ENCODE assay signal across 23 cellular contexts in genomic region chr5:178192787-178193186, GRCh38. TPM values are rescaled to one million over a fixed set of nuclear protein-coding genes. Genes with fewer than 3 reads are reported as not detected.
A peak's percentile ranks its signal among the peaks of the same experiment; 100 is the strongest.
DNase-seq lines count a peak whose midpoint lies in the region; ATAC-seq, FAIRE-seq and TF ChIP-seq lines count a peak whose summit lies in the region.
"Had no signal": no experiment of that assay in that cellular context is flagged by ENCODE, and none has a peak within 500 bp of the region (broad histone marks: within the 10 kb centered on the region; RNA-seq: fewer than 3 reads in every experiment).

No MANE protein-coding gene starts in this region.

- peaks cover 2 to 9% of the 10 kb centered on the region in 2 donors for H3K27me3 Mint-ChIP-seq in CD8-positive, alpha-beta memory T cell

- H3K9me3 Mint-ChIP-seq in CD8-positive, alpha-beta memory T cell: peaks cover 0 to 3% (median 0%) of the 10 kb centered on the region in 5 donors
- H3K9me3 Mint-ChIP-seq: CD4-positive, alpha-beta memory T cell had no signal

- peaks cover 18% of the 10 kb centered on the region for H3K4me1 ChIP-seq in CD8-positive, alpha-beta memory T cell (ENCODE audit: insufficient read depth, low read length)
- peaks cover 0 to 8% of the 10 kb centered on the region in 2 experiments; a peak in 2 of 5 replicates for H3K4me1 ChIP-seq in K562 (replicated peaks in 1 of 2; ENCODE audit: control insufficient read depth in 2 of 2, insufficient read depth in 2 of 2, low read length in 2 of 2)
- H3K4me1 ChIP-seq in HepG2 (ENCODE audit: insufficient read depth, low read length): peaks cover 12% of the 10 kb centered on the region

- H3K27ac ChIP-seq in CD8-positive, alpha-beta memory T cell (ENCODE audit: low read depth, low read length): no peak overlapping the region
- H3K27ac ChIP-seq in KOPT-K1 (ENCODE audit: low read depth, low read length, poor library complexity, severe bottlenecking) (peak overlapping the region; percentile 63), K562 (ENCODE audit: extremely low read depth, low read depth, low read length) (no peak overlapping the region), HepG2 (ENCODE audit: extremely low read length, insufficient read depth, low read length) (no peak overlapping the region)
- H3K27ac ChIP-seq: BLaER1 had no signal

- intact Hi-C loops in K562 (cut with micrococcal nuclease): no loop called here
- intact Hi-C loops in HepG2 (cut with micrococcal nuclease; ENCODE audit: unreplicated experiment): no loop called here

- DNase-seq in CD8-positive, alpha-beta memory T cell: no peak
- DNase-seq in K562 (ENCODE audit: extremely low read depth in 1 of 4, low spot score in 3 of 4) (peak in 1 of 4 experiments; percentile 3), HepG2 (ENCODE audit: low spot score) (no peak), erythroblast (lab: John Stamatoyannopoulos, UW) (no peak), NCI-H1930 (lab: John Stamatoyannopoulos, UW) (no peak)
- DNase-seq: 8988T; Calu3; CD4-positive, alpha-beta memory T cell; DMS53; EL; HCEC 1CT had no signal

- no peak for TF ChIP-seq CTCF in K562 (IDR thresholded peaks at IDR 0.05 in 2 of 3, conservative IDR thresholded peaks at IDR 0.05 in 1 of 3; ENCODE audit: insufficient read depth in 2 of 3, low read depth in 1 of 3, low read length in 3 of 3)
- no peak for TF ChIP-seq CTCF in HepG2 (CRISPR knock-in tag; IDR thresholded peaks at IDR 0.05)

- FAIRE-seq in K562 (lab: Jason Lieb, UNC) (no peak), HepG2 (lab: Jason Lieb, UNC) (no peak)
- FAIRE-seq: GM12878, GM19239, H54 had no signal

- WGBS in K562 (ENCODE audit: insufficient coverage, low coverage, missing lambda C conversion rate): 31% methylated on average over 7 of the region's 7 CpGs
- 25% methylated on average over 7 of the region's 7 CpGs for whole genome bisulfite sequencing in HepG2 (ENCODE audit: low lambda C conversion rate)

- TF ChIP-seq EP300 in K562 (IDR thresholded peaks at IDR 0.05; ENCODE audit: low read length): no peak
- no peak for TF ChIP-seq EP300 in HepG2 (IDR thresholded peaks at IDR 0.05; ENCODE audit: low read depth in 2 of 2, low read length in 2 of 2)
- no peak for TF ChIP-seq EP300 in HepG2 (CRISPR knock-in tag; IDR thresholded peaks at IDR 0.05; ENCODE audit: borderline replicate concordance)

- H3K9ac ChIP-seq in K562 (ENCODE audit: insufficient read depth in 1 of 2, low read depth in 2 of 2, low read length in 2 of 2): no peak overlapping the region
- no peak overlapping the region for H3K9ac ChIP-seq in HepG2 (ENCODE audit: insufficient read depth, low read depth, low read length)
- H3K9ac ChIP-seq: BLaER1 had no signal

- TF ChIP-seq POLR2A in K562 (conservative IDR thresholded peaks at IDR 0.05) (no peak), HepG2 (IDR thresholded peaks at IDR 0.05; ENCODE audit: insufficient read depth in 1 of 2, low read depth in 2 of 2, low read length in 2 of 2) (no peak), erythroblast (IDR thresholded peaks at IDR 0.05; ENCODE audit: low read length) (no peak)

- peak overlapping the region in 4 of 8 donors; percentile 49 to 76 (median 63) for H3K27ac Mint-ChIP-seq in CD8-positive, alpha-beta memory T cell
- H3K27ac Mint-ChIP-seq: CD14-positive monocyte, GM23338 had no signal

- in situ Hi-C loops in K562 (cut with MboI) (no loop called here), HepG2 (cut with HindIII; ENCODE audit: extremely low pct_ligation_motif_present, low pct_unique_long_range_greater_than_20kb) (no loop called here)

- POLR2A ChIA-PET in CD8-positive, alpha-beta memory T cell (lab: Charles Lee): no interaction called here
- POLR2A ChIA-PET in K562 (lab: Yijun Ruan, JAX): interaction anchor here (0.9 kb wide), 1 partner anchor 12 kb away, joined by 3 read pairs; the partner anchor contains the start of gene HNRNPAB
- POLR2A ChIA-PET in HepG2 (lab: Yijun Ruan, JAX): no interaction called here

- TF ChIP-seq RAD21 in K562 (CRISPR knock-in tag; conservative IDR thresholded peaks at IDR 0.05 in 1 of 2, IDR thresholded peaks at IDR 0.05 in 1 of 2) (no peak), HepG2 (CRISPR knock-in tag; IDR thresholded peaks at IDR 0.05) (no peak)

- no peaks in the 10 kb centered on the region for H3K79me2 ChIP-seq in K562 (ENCODE audit: control insufficient read depth, insufficient read depth, low read length)
- H3K79me2 ChIP-seq in HepG2 (ENCODE audit: insufficient read depth, low read length): no peaks in the 10 kb centered on the region

- H3K36me3 Mint-ChIP-seq in CD8-positive, alpha-beta memory T cell: no peaks in the 10 kb centered on the region
- H3K36me3 Mint-ChIP-seq: CD14-positive monocyte; CD4-positive, alpha-beta memory T cell had no signal

- no peak overlapping the region for H3K4me3 ChIP-seq in CD8-positive, alpha-beta memory T cell (ENCODE audit: low read length)
- no peak overlapping the region for H3K4me3 ChIP-seq in K562
- no peak overlapping the region for H3K4me3 ChIP-seq in HepG2 (replicated peaks in 1 of 3; ENCODE audit: insufficient read depth in 1 of 3, low read depth in 2 of 3, low read length in 3 of 3)
- H3K4me3 ChIP-seq: BLaER1, GM12878, GM23338 had no signal

- BruUV-seq in K562 (replicated peaks; lab: Mats Ljungman, UMichigan) (no TSS peak), HepG2 (replicated peaks; lab: Mats Ljungman, UMichigan) (no TSS peak)

- H3K27me3 ChIP-seq in CD8-positive, alpha-beta memory T cell (ENCODE audit: insufficient read depth, low read length, poor library complexity, severe bottlenecking): no peaks in the 10 kb centered on the region
- H3K27me3 ChIP-seq in K562 (ENCODE audit: control insufficient read depth in 2 of 2, insufficient read depth in 2 of 2, low read length in 2 of 2) (peaks cover 5 to 16% of the 10 kb centered on the region in 2 experiments; a peak in 3 of 5 replicates), HepG2 (ENCODE audit: control insufficient read depth in 1 of 2, insufficient read depth in 2 of 2, low read length in 2 of 2) (peaks cover 0 to 22% of the 10 kb centered on the region in 2 experiments; a peak in 3 of 5 replicates)
- H3K27me3 ChIP-seq: BLaER1 had no signal

- no peaks in the 10 kb centered on the region for H3K9me3 ChIP-seq in CD8-positive, alpha-beta memory T cell (ENCODE audit: low read length)
- H3K9me3 ChIP-seq in KOPT-K1 (ENCODE audit: insufficient read depth, low read length, poor library complexity, severe bottlenecking): no peaks in the 10 kb centered on the region
- no peaks in the 10 kb centered on the region; the same call in 1 of the 2 replicates for H3K9me3 ChIP-seq in K562 (replicated peaks; ENCODE audit: control insufficient read depth, insufficient read depth, low read depth, low read length)
- no peaks in the 10 kb centered on the region for H3K9me3 ChIP-seq in HepG2 (ENCODE audit: low read length)
- H3K9me3 ChIP-seq: BLaER1 had no signal

- no peak for ATAC-seq in K562
- no peak for ATAC-seq in HepG2
- ATAC-seq in GM21390 (IDR thresholded peaks at IDR 0.05; ENCODE audit: unreplicated experiment): no peak
- ATAC-seq in GM21825 (IDR thresholded peaks at IDR 0.05; ENCODE audit: unreplicated experiment): no peak
- ATAC-seq: GM12878, GM23338 had no signal

- CTCF ChIA-PET in CD8-positive, alpha-beta memory T cell (lab: Charles Lee): no interaction called here
- CTCF ChIA-PET in K562 (lab: Yijun Ruan, JAX; ENCODE audit: low intra/inter-chr PET ratio): interaction anchor here (0.6 kb wide), 1 partner anchor 123 kb away, joined by 3 read pairs; no protein-coding TSS in a partner anchor
- CTCF ChIA-PET in HepG2 (lab: Yijun Ruan, JAX; ENCODE audit: low intra/inter-chr PET ratio, low total read pairs): no interaction called here

- peaks cover 22 to 27% (median 24%) of the 10 kb centered on the region in 3 donors for H3K4me1 Mint-ChIP-seq in CD8-positive, alpha-beta memory T cell

- no peaks in the 10 kb centered on the region for H3K9me1 ChIP-seq in K562 (ENCODE audit: control insufficient read depth, insufficient read depth, low read length)

- no peaks in the 10 kb centered on the region for H3K36me3 ChIP-seq in CD8-positive, alpha-beta memory T cell (ENCODE audit: insufficient read depth, low read length)
- H3K36me3 ChIP-seq in KOPT-K1 (ENCODE audit: insufficient read depth, low read length): no peaks in the 10 kb centered on the region
- no peaks in the 10 kb centered on the region for H3K36me3 ChIP-seq in K562 (ENCODE audit: control insufficient read depth, insufficient read depth, low read length)
- H3K36me3 ChIP-seq in HepG2 (replicated peaks in 1 of 2; ENCODE audit: control insufficient read depth in 1 of 2, insufficient read depth in 2 of 2, low read length in 2 of 2): no peaks in the 10 kb centered on the region
- H3K36me3 ChIP-seq: BLaER1 had no signal

- H3K4me3 Mint-ChIP-seq in CD8-positive, alpha-beta memory T cell: peak overlapping the region in 4 of 7 donors; percentile 12 to 57 (median 34)
- H3K4me3 Mint-ChIP-seq: GM23338 had no signal

- H4K20me1 ChIP-seq in K562 (replicated peaks; ENCODE audit: control insufficient read depth, insufficient read depth, low read length) (no peaks in the 10 kb centered on the region), HepG2 (ENCODE audit: insufficient read depth, low read length) (no peaks in the 10 kb centered on the region)
- H4K20me1 ChIP-seq: BLaER1 had no signal

- no peak overlapping the region for H3K4me2 ChIP-seq in K562 (ENCODE audit: insufficient read depth, low read length)
- no peak overlapping the region for H3K4me2 ChIP-seq in HepG2 (ENCODE audit: low read depth, low read length)
- H3K4me2 ChIP-seq: GM23338 had no signal

- H2AFZ ChIP-seq in K562 (ENCODE audit: low read depth, low read length): 0 out of 2 replicates have a peak overlapping the region, but pooled peaks have one; percentile 16
- H2AFZ ChIP-seq in HepG2 (ENCODE audit: low read length): no peak overlapping the region
- H2AFZ ChIP-seq: GM23338 had no signal

RNA-seq across cellular contexts. Expression of gene GMCL2, which starts 5.6 kb away (rescaled TPM):
- total RNA-seq in CD8-positive, alpha-beta memory T cell: not detected
- polyA plus RNA-seq in CD8-positive, alpha-beta memory T cell: not detected
- 0.14 TPM in 1 of 2 replicates, not detected in the other for total RNA-seq in K562 (2011; cell fraction: chromatin; rRNA removed; ENCODE audit: low replicate concordance)
- not detected in 2 replicates for total RNA-seq in K562 (2011; cell fraction: nucleolus; rRNA removed)
- total RNA-seq in K562 (2011; cell fraction: nucleoplasm; rRNA removed): not detected in 2 replicates
- total RNA-seq in K562 (2014; rRNA removed) (not detected in 2 replicates), K562 (2014; rRNA removed; fragmentation: Illumina TruSeq; extraction: Trizol) (0.04 TPM in 1 of 2 replicates, not detected in the other), K562 (2015; rRNA removed; fragmentation: Illumina TruSeq; extraction: Trizol) (not detected in 2 replicates), K562 (2021) (not detected in 2 replicates), HepG2 (2016; rRNA removed; fragmentation: Illumina TruSeq; extraction: Trizol) (not detected in 2 replicates)
- polyA plus RNA-seq in K562 (2011; rRNA removed) (0.03 TPM in 1 of 2 replicates, not detected in the other), K562 (2014; fragmentation: Illumina TruSeq; extraction: Trizol) (not detected in 2 replicates), K562 (2014; fragmentation: Nextera tagmentation; extraction: Ambion mirVana) (not detected), K562 (2014; rRNA removed) (not detected in 2 replicates), HepG2 (2011; rRNA removed) (0.03 TPM in 1 of 2 replicates, not detected in the other)
- polyA plus RNA-seq in K562 (2011; cell fraction: cytosol; rRNA removed): not detected in 2 replicates
- polyA plus RNA-seq in K562 (2011; cell fraction: nucleus; rRNA removed): not detected in 2 replicates
- not detected in 2 replicates for polyA plus RNA-seq in K562 (2012)
- 0.06 TPM in 1 of 2 replicates, not detected in the other for polyA minus RNA-seq in K562 (2011; rRNA and poly(A)+ RNA removed)
- polyA minus RNA-seq in K562 (2011; cell fraction: cytosol; rRNA and poly(A)+ RNA removed): not detected in 2 replicates
- polyA minus RNA-seq in K562 (2011; cell fraction: nucleus; rRNA and poly(A)+ RNA removed): not detected in 2 replicates
- not detected in 2 replicates for total RNA-seq in HepG2 (2016; cell fraction: cytosol; rRNA removed; fragmentation: Illumina TruSeq; extraction: Trizol; ENCODE audit: low read depth)
- total RNA-seq in HepG2 (2016; cell fraction: insoluble cytoplasmic fraction; rRNA removed; fragmentation: Illumina TruSeq; extraction: Trizol): not detected in 2 replicates
- not detected in 2 replicates for total RNA-seq in HepG2 (2016; cell fraction: membrane; rRNA removed; fragmentation: Illumina TruSeq; extraction: Trizol)
- not detected in 2 replicates for total RNA-seq in HepG2 (2016; cell fraction: nucleus; rRNA removed; fragmentation: Illumina TruSeq; extraction: Trizol)
- not detected in 2 replicates for polyA plus RNA-seq in HepG2 (2011; cell fraction: cytosol; rRNA removed)
- polyA plus RNA-seq in HepG2 (2011; cell fraction: nucleus; rRNA removed): not detected in 2 replicates
- 0.05 TPM in 1 of 2 replicates, not detected in the other for polyA plus RNA-seq in HepG2 (2012)
- not detected in 2 replicates for polyA plus RNA-seq in HepG2 (2016; cell fraction: cytosol; fragmentation: Illumina TruSeq; extraction: Trizol; ENCODE audit: low read depth)
- not detected in 2 replicates for polyA plus RNA-seq in HepG2 (2016; cell fraction: insoluble cytoplasmic fraction; fragmentation: Illumina TruSeq; extraction: Trizol; ENCODE audit: low read depth)
- not detected in 2 replicates for polyA plus RNA-seq in HepG2 (2016; cell fraction: membrane; fragmentation: Illumina TruSeq; extraction: Trizol; ENCODE audit: low read depth)
- polyA plus RNA-seq in HepG2 (2016; cell fraction: nucleus; fragmentation: Illumina TruSeq; extraction: Trizol; ENCODE audit: insufficient read depth, low read depth): not detected in 2 replicates
- polyA minus RNA-seq in HepG2 (2011; rRNA and poly(A)+ RNA removed; ENCODE audit: low replicate concordance): not detected in 2 replicates
- polyA minus RNA-seq in HepG2 (2011; cell fraction: cytosol; rRNA and poly(A)+ RNA removed): not detected in 2 replicates
- not detected in 2 replicates for polyA minus RNA-seq in HepG2 (2011; cell fraction: nucleus; rRNA and poly(A)+ RNA removed)
- total RNA-seq: A673; Calu3; CD4-positive, alpha-beta memory T cell; GM12878; HT-29 had no signal
- polyA plus RNA-seq: AG04450; CD14-positive monocyte; CD4-positive, alpha-beta memory T cell; GM23338 had no signal

RNA-seq across cellular contexts. Expression of gene HNRNPAB, which starts 11.5 kb away (rescaled TPM):
- total RNA-seq in CD8-positive, alpha-beta memory T cell: 100 to 1,000 TPM; 672 to 673 TPM
- polyA plus RNA-seq in CD8-positive, alpha-beta memory T cell: 80.5 TPM
- total RNA-seq in K562 (2011; cell fraction: chromatin; rRNA removed; ENCODE audit: low replicate concordance): 107 and 112 TPM in 2 replicates
- total RNA-seq in K562 (2011; cell fraction: nucleolus; rRNA removed): 50.4 and 55.9 TPM in 2 replicates
- total RNA-seq in K562 (2011; cell fraction: nucleoplasm; rRNA removed): 93.1 and 119 TPM in 2 replicates
- total RNA-seq in K562 (2014; rRNA removed) (236 and 251 TPM in 2 replicates), K562 (2014; rRNA removed; fragmentation: Illumina TruSeq; extraction: Trizol) (193 and 210 TPM in 2 replicates), K562 (2015; rRNA removed; fragmentation: Illumina TruSeq; extraction: Trizol) (213 and 223 TPM in 2 replicates), K562 (2021) (299 and 351 TPM in 2 replicates), HepG2 (2016; rRNA removed; fragmentation: Illumina TruSeq; extraction: Trizol) (111 and 132 TPM in 2 replicates)
- polyA plus RNA-seq in K562 (2011; rRNA removed) (160 and 253 TPM in 2 replicates), K562 (2014; fragmentation: Illumina TruSeq; extraction: Trizol) (284 and 307 TPM in 2 replicates), K562 (2014; fragmentation: Nextera tagmentation; extraction: Ambion mirVana) (10 to 100 TPM; 34.6 to 44.7 TPM), K562 (2014; rRNA removed) (404 and 425 TPM in 2 replicates), HepG2 (2011; rRNA removed) (46.1 and 62.6 TPM in 2 replicates)
- polyA plus RNA-seq in K562 (2011; cell fraction: cytosol; rRNA removed): 229 and 236 TPM in 2 replicates
- 131 TPM in 2 replicates for polyA plus RNA-seq in K562 (2011; cell fraction: nucleus; rRNA removed)
- 175 and 305 TPM in 2 replicates for polyA plus RNA-seq in K562 (2012)
- 75.6 and 103 TPM in 2 replicates for polyA minus RNA-seq in K562 (2011; rRNA and poly(A)+ RNA removed)
- 69.1 and 82.2 TPM in 2 replicates for polyA minus RNA-seq in K562 (2011; cell fraction: cytosol; rRNA and poly(A)+ RNA removed)
- polyA minus RNA-seq in K562 (2011; cell fraction: nucleus; rRNA and poly(A)+ RNA removed): 31.9 and 48.4 TPM in 2 replicates
- total RNA-seq in HepG2 (2016; cell fraction: cytosol; rRNA removed; fragmentation: Illumina TruSeq; extraction: Trizol; ENCODE audit: low read depth): 12.0 and 13.3 TPM in 2 replicates
- 110 and 122 TPM in 2 replicates for total RNA-seq in HepG2 (2016; cell fraction: insoluble cytoplasmic fraction; rRNA removed; fragmentation: Illumina TruSeq; extraction: Trizol)
- total RNA-seq in HepG2 (2016; cell fraction: membrane; rRNA removed; fragmentation: Illumina TruSeq; extraction: Trizol): 37.5 and 44.0 TPM in 2 replicates
- 54.8 and 64.8 TPM in 2 replicates for total RNA-seq in HepG2 (2016; cell fraction: nucleus; rRNA removed; fragmentation: Illumina TruSeq; extraction: Trizol)
- 52.5 and 54.6 TPM in 2 replicates for polyA plus RNA-seq in HepG2 (2011; cell fraction: cytosol; rRNA removed)
- polyA plus RNA-seq in HepG2 (2011; cell fraction: nucleus; rRNA removed): 28.6 and 30.1 TPM in 2 replicates
- polyA plus RNA-seq in HepG2 (2012): 55.4 and 68.0 TPM in 2 replicates
- 12.0 and 13.6 TPM in 2 replicates for polyA plus RNA-seq in HepG2 (2016; cell fraction: cytosol; fragmentation: Illumina TruSeq; extraction: Trizol; ENCODE audit: low read depth)
- 241 and 256 TPM in 2 replicates for polyA plus RNA-seq in HepG2 (2016; cell fraction: insoluble cytoplasmic fraction; fragmentation: Illumina TruSeq; extraction: Trizol; ENCODE audit: low read depth)
- 36.3 and 40.6 TPM in 2 replicates for polyA plus RNA-seq in HepG2 (2016; cell fraction: membrane; fragmentation: Illumina TruSeq; extraction: Trizol; ENCODE audit: low read depth)
- 151 and 157 TPM in 2 replicates for polyA plus RNA-seq in HepG2 (2016; cell fraction: nucleus; fragmentation: Illumina TruSeq; extraction: Trizol; ENCODE audit: insufficient read depth, low read depth)
- polyA minus RNA-seq in HepG2 (2011; rRNA and poly(A)+ RNA removed; ENCODE audit: low replicate concordance): 17.1 and 71.1 TPM in 2 replicates
- 15.4 and 24.9 TPM in 2 replicates for polyA minus RNA-seq in HepG2 (2011; cell fraction: cytosol; rRNA and poly(A)+ RNA removed)
- polyA minus RNA-seq in HepG2 (2011; cell fraction: nucleus; rRNA and poly(A)+ RNA removed): 26.0 and 31.3 TPM in 2 replicates

RNA-seq across cellular contexts. Expression of gene NHP2, which starts 39.1 kb away (rescaled TPM):
- total RNA-seq in CD8-positive, alpha-beta memory T cell: 100 to 1,000 TPM; 298 to 311 TPM
- 219 TPM for polyA plus RNA-seq in CD8-positive, alpha-beta memory T cell
- 43.3 and 92.9 TPM in 2 replicates for total RNA-seq in K562 (2011; cell fraction: chromatin; rRNA removed; ENCODE audit: low replicate concordance)
- total RNA-seq in K562 (2011; cell fraction: nucleolus; rRNA removed): 96.6 and 97.4 TPM in 2 replicates
- total RNA-seq in K562 (2011; cell fraction: nucleoplasm; rRNA removed): 76.8 and 91.9 TPM in 2 replicates
- 559 and 622 TPM in 2 replicates for total RNA-seq in K562 (2014; rRNA removed)
- 128 and 144 TPM in 2 replicates for total RNA-seq in K562 (2014; rRNA removed; fragmentation: Illumina TruSeq; extraction: Trizol)
- total RNA-seq in K562 (2015; rRNA removed; fragmentation: Illumina TruSeq; extraction: Trizol): 255 and 258 TPM in 2 replicates
- 304 and 309 TPM in 2 replicates for total RNA-seq in K562 (2021)
- 140 and 146 TPM in 2 replicates for polyA plus RNA-seq in K562 (2011; rRNA removed)
- polyA plus RNA-seq in K562 (2011; cell fraction: cytosol; rRNA removed): 191 and 212 TPM in 2 replicates
- 106 and 110 TPM in 2 replicates for polyA plus RNA-seq in K562 (2011; cell fraction: nucleus; rRNA removed)
- 178 and 294 TPM in 2 replicates for polyA plus RNA-seq in K562 (2012)
- polyA plus RNA-seq in K562 (2014; fragmentation: Illumina TruSeq; extraction: Trizol): 143 and 312 TPM in 2 replicates
- polyA plus RNA-seq in K562 (2014; fragmentation: Nextera tagmentation; extraction: Ambion mirVana): 100 to 1,000 TPM in 1 of 2 experiments, 10 to 100 TPM in 1; 52.8 to 124 TPM
- polyA plus RNA-seq in K562 (2014; rRNA removed): 302 and 369 TPM in 2 replicates
- polyA minus RNA-seq in K562 (2011; rRNA and poly(A)+ RNA removed): 66.3 and 75.7 TPM in 2 replicates
- polyA minus RNA-seq in K562 (2011; cell fraction: cytosol; rRNA and poly(A)+ RNA removed): 79.6 and 136 TPM in 2 replicates
- polyA minus RNA-seq in K562 (2011; cell fraction: nucleus; rRNA and poly(A)+ RNA removed): 44.0 and 63.9 TPM in 2 replicates
- total RNA-seq in HepG2 (2016; rRNA removed; fragmentation: Illumina TruSeq; extraction: Trizol): 96.1 and 113 TPM in 2 replicates
- 68.1 and 88.8 TPM in 2 replicates for total RNA-seq in HepG2 (2016; cell fraction: cytosol; rRNA removed; fragmentation: Illumina TruSeq; extraction: Trizol; ENCODE audit: low read depth)
- total RNA-seq in HepG2 (2016; cell fraction: insoluble cytoplasmic fraction; rRNA removed; fragmentation: Illumina TruSeq; extraction: Trizol): 97.1 and 114 TPM in 2 replicates
- total RNA-seq in HepG2 (2016; cell fraction: membrane; rRNA removed; fragmentation: Illumina TruSeq; extraction: Trizol): 84.9 and 113 TPM in 2 replicates
- total RNA-seq in HepG2 (2016; cell fraction: nucleus; rRNA removed; fragmentation: Illumina TruSeq; extraction: Trizol): 34.2 and 43.0 TPM in 2 replicates
- 56.2 and 60.8 TPM in 2 replicates for polyA plus RNA-seq in HepG2 (2011; rRNA removed)
- 78.2 and 86.1 TPM in 2 replicates for polyA plus RNA-seq in HepG2 (2011; cell fraction: cytosol; rRNA removed)
- polyA plus RNA-seq in HepG2 (2011; cell fraction: nucleus; rRNA removed): 29.3 and 29.5 TPM in 2 replicates
- polyA plus RNA-seq in HepG2 (2012): 75.3 and 78.7 TPM in 2 replicates
- 93.8 and 147 TPM in 2 replicates for polyA plus RNA-seq in HepG2 (2016; cell fraction: cytosol; fragmentation: Illumina TruSeq; extraction: Trizol; ENCODE audit: low read depth)
- 159 and 169 TPM in 2 replicates for polyA plus RNA-seq in HepG2 (2016; cell fraction: insoluble cytoplasmic fraction; fragmentation: Illumina TruSeq; extraction: Trizol; ENCODE audit: low read depth)
- 102 and 133 TPM in 2 replicates for polyA plus RNA-seq in HepG2 (2016; cell fraction: membrane; fragmentation: Illumina TruSeq; extraction: Trizol; ENCODE audit: low read depth)
- polyA plus RNA-seq in HepG2 (2016; cell fraction: nucleus; fragmentation: Illumina TruSeq; extraction: Trizol; ENCODE audit: insufficient read depth, low read depth): 79.3 and 81.0 TPM in 2 replicates
- polyA minus RNA-seq in HepG2 (2011; rRNA and poly(A)+ RNA removed; ENCODE audit: low replicate concordance): 38.1 and 80.1 TPM in 2 replicates
- 25.2 and 34.9 TPM in 2 replicates for polyA minus RNA-seq in HepG2 (2011; cell fraction: cytosol; rRNA and poly(A)+ RNA removed)
- polyA minus RNA-seq in HepG2 (2011; cell fraction: nucleus; rRNA and poly(A)+ RNA removed): 28.8 and 31.7 TPM in 2 replicates

RNA-seq across cellular contexts. Expression of gene PHYKPL, which starts 39.8 kb away (rescaled TPM):
- total RNA-seq in CD8-positive, alpha-beta memory T cell: 10 to 100 TPM; 57.8 to 61.1 TPM
- 41.6 TPM for polyA plus RNA-seq in CD8-positive, alpha-beta memory T cell
- total RNA-seq in K562 (2011; cell fraction: chromatin; rRNA removed; ENCODE audit: low replicate concordance): 203 and 378 TPM in 2 replicates
- total RNA-seq in K562 (2011; cell fraction: nucleolus; rRNA removed): 205 and 217 TPM in 2 replicates
- 219 and 287 TPM in 2 replicates for total RNA-seq in K562 (2011; cell fraction: nucleoplasm; rRNA removed)
- total RNA-seq in K562 (2014; rRNA removed) (18.6 and 21.6 TPM in 2 replicates), K562 (2014; rRNA removed; fragmentation: Illumina TruSeq; extraction: Trizol) (13.9 and 18.4 TPM in 2 replicates), K562 (2015; rRNA removed; fragmentation: Illumina TruSeq; extraction: Trizol) (16.7 and 17.1 TPM in 2 replicates), K562 (2021) (34.0 and 34.7 TPM in 2 replicates), HepG2 (2016; rRNA removed; fragmentation: Illumina TruSeq; extraction: Trizol) (6.5 and 18.0 TPM in 2 replicates)
- polyA plus RNA-seq in K562 (2011; rRNA removed) (25.6 and 40.7 TPM in 2 replicates), K562 (2014; fragmentation: Illumina TruSeq; extraction: Trizol) (19.6 and 20.1 TPM in 2 replicates), K562 (2014; fragmentation: Nextera tagmentation; extraction: Ambion mirVana) (1 to 10 TPM; 4.7 to 6.5 TPM), K562 (2014; rRNA removed) (31.9 and 32.0 TPM in 2 replicates), HepG2 (2011; rRNA removed) (78.6 and 94.3 TPM in 2 replicates)
- polyA plus RNA-seq in K562 (2011; cell fraction: cytosol; rRNA removed): 18.3 and 25.8 TPM in 2 replicates
- polyA plus RNA-seq in K562 (2011; cell fraction: nucleus; rRNA removed): 126 and 156 TPM in 2 replicates
- 19.8 and 52.3 TPM in 2 replicates for polyA plus RNA-seq in K562 (2012)
- 33.9 and 36.4 TPM in 2 replicates for polyA minus RNA-seq in K562 (2011; rRNA and poly(A)+ RNA removed)
- polyA minus RNA-seq in K562 (2011; cell fraction: cytosol; rRNA and poly(A)+ RNA removed): 9.2 and 15.5 TPM in 2 replicates
- polyA minus RNA-seq in K562 (2011; cell fraction: nucleus; rRNA and poly(A)+ RNA removed): 71.5 and 72.2 TPM in 2 replicates
- total RNA-seq in HepG2 (2016; cell fraction: cytosol; rRNA removed; fragmentation: Illumina TruSeq; extraction: Trizol; ENCODE audit: low read depth): 9.3 and 10.3 TPM in 2 replicates
- 6.3 and 18.2 TPM in 2 replicates for total RNA-seq in HepG2 (2016; cell fraction: insoluble cytoplasmic fraction; rRNA removed; fragmentation: Illumina TruSeq; extraction: Trizol)
- 12.3 and 14.3 TPM in 2 replicates for total RNA-seq in HepG2 (2016; cell fraction: membrane; rRNA removed; fragmentation: Illumina TruSeq; extraction: Trizol)
- total RNA-seq in HepG2 (2016; cell fraction: nucleus; rRNA removed; fragmentation: Illumina TruSeq; extraction: Trizol): 28.0 and 31.5 TPM in 2 replicates
- polyA plus RNA-seq in HepG2 (2011; cell fraction: cytosol; rRNA removed): 35.8 and 36.7 TPM in 2 replicates
- polyA plus RNA-seq in HepG2 (2011; cell fraction: nucleus; rRNA removed): 312 and 345 TPM in 2 replicates
- 25.4 and 34.0 TPM in 2 replicates for polyA plus RNA-seq in HepG2 (2012)
- 6.9 and 8.7 TPM in 2 replicates for polyA plus RNA-seq in HepG2 (2016; cell fraction: cytosol; fragmentation: Illumina TruSeq; extraction: Trizol; ENCODE audit: low read depth)
- polyA plus RNA-seq in HepG2 (2016; cell fraction: insoluble cytoplasmic fraction; fragmentation: Illumina TruSeq; extraction: Trizol; ENCODE audit: low read depth): 6.1 and 7.0 TPM in 2 replicates
- 9.0 and 11.2 TPM in 2 replicates for polyA plus RNA-seq in HepG2 (2016; cell fraction: membrane; fragmentation: Illumina TruSeq; extraction: Trizol; ENCODE audit: low read depth)
- polyA plus RNA-seq in HepG2 (2016; cell fraction: nucleus; fragmentation: Illumina TruSeq; extraction: Trizol; ENCODE audit: insufficient read depth, low read depth): 47.5 and 57.4 TPM in 2 replicates
- 97.9 and 139 TPM in 2 replicates for polyA minus RNA-seq in HepG2 (2011; rRNA and poly(A)+ RNA removed; ENCODE audit: low replicate concordance)
- polyA minus RNA-seq in HepG2 (2011; cell fraction: cytosol; rRNA and poly(A)+ RNA removed): 10.3 and 11.5 TPM in 2 replicates
- 134 and 154 TPM in 2 replicates for polyA minus RNA-seq in HepG2 (2011; cell fraction: nucleus; rRNA and poly(A)+ RNA removed)
